8 cellular contexts compared by ENCODE assay signal in the genomic region with DNA sequence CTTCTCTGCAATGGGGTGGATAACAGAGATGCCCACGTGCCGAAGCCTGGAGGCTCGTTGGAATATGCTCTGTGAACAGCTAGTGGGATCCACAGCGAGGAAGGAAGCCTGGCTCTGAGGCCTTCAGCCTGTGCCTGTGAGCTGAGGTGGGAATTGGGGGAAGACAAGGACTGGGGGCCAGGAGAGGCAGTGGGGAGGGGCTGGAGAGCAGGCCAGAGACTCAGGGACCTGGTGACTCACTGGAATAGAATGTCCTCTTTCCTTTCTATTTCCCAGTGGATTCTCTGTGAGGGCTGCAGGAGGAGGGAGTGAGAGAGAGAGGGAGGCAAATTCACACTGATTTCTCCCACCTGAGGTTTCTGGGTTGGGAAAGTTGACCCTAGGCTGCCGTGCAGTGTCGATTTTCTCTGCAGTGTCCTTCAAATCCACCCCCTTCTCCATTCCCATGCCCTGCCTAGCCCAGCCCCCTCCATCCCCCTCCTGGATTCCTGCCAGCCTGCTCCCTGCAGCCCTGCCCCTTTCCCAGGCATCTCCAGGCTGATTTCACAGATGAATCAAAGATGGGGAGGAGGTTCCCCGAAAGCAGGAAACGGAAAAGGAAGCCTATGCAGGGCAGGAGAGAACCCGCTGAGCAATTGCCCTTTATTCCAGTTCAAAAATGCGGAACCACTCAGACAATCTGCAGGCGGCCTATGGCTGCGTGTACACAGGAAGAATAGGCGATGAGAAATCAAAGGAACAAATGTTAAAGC. TPM values are rescaled to one million over a fixed set of nuclear protein-coding genes. Genes with fewer than 3 reads are reported as not detected.
DNase-seq lines count a peak whose midpoint lies in the region; ATAC-seq and TF ChIP-seq lines count a peak whose summit lies in the region.

No MANE protein-coding gene starts in this region.

- 45 to 54% methylated on average over 13 of the region's 13 CpGs for WGBS in ectodermal cell, 2 experiments

- H3K9me2 ChIP-seq in PC-9 (ENCODE audit: insufficient read depth) = no peaks in the 10 kb centered on the region

- peak overlapping the region; percentile 78 for H3K4me2 ChIP-seq in PC-9

- H3K4me1 ChIP-seq in PC-9 (replicated peaks; ENCODE audit: insufficient read depth) (peaks cover 70% of the 10 kb centered on the region), ectodermal cell (ENCODE audit: control insufficient read depth, insufficient read depth, low read length) (peaks cover 40% of the 10 kb centered on the region), upper lobe of right lung (peaks cover 85% of the 10 kb centered on the region)

- no peak for DNase-seq in activated naive CD4-positive, alpha-beta T cell treated with Interleukin-2 at 50 U/mL for 16 hours
- DNase-seq in PC-9 (peak; percentile 69 to 81), lung microvascular endothelial cell (ENCODE audit: low read depth in 2 of 2) (peak; percentile 68 to 93), upper lobe of right lung (peak; percentile 79), mesenteric fat pad (ENCODE audit: low spot score) (no peak)

- no peaks in the 10 kb centered on the region for H4K20me1 ChIP-seq in PC-9 (ENCODE audit: insufficient read depth)

- H3K27ac ChIP-seq in PC-9 (peak overlapping the region; percentile 95), ectodermal cell (ENCODE audit: insufficient read depth, low read depth, low read length, poor library complexity, severe bottlenecking) (peak overlapping the region; percentile 1), upper lobe of right lung (peak overlapping the region; percentile 97)

- TF ChIP-seq CTCF in PC-9 (conservative IDR thresholded peaks at IDR 0.05) (no peak), upper lobe of right lung (IDR thresholded peaks at IDR 0.05) (no peak)

- no peaks in the 10 kb centered on the region for H3K27me3 ChIP-seq in PC-9 (ENCODE audit: insufficient read depth, low read depth)
- H3K27me3 ChIP-seq in ectodermal cell (ENCODE audit: control insufficient read depth, insufficient read depth, low read length, poor library complexity, severe bottlenecking) = no peaks in the 10 kb centered on the region
- no peaks in the 10 kb centered on the region for H3K27me3 ChIP-seq in upper lobe of right lung

- H3K4me1 Mint-ChIP-seq in activated naive CD4-positive, alpha-beta T cell treated with anti-CD3 and anti-CD28 coated beads, Interleukin-2, amount 50 U/mL, for 24 hours = peaks cover 73% of the 10 kb centered on the region

- BruUV-seq in PC-9 (replicated peaks; lab: Mats Ljungman, UMichigan) = no TSS peak

- H3K27ac Mint-ChIP-seq in activated naive CD4-positive, alpha-beta T cell treated with anti-CD3 and anti-CD28 coated beads, Interleukin-2, amount 50 U/mL, for 24 hours = no peak overlapping the region

- H3K36me3 Mint-ChIP-seq in activated naive CD4-positive, alpha-beta T cell treated with anti-CD3 and anti-CD28 coated beads, Interleukin-2, amount 50 U/mL, for 24 hours = no peaks in the 10 kb centered on the region

- H3K4me3 ChIP-seq in PC-9 = peak overlapping the region; percentile 35; the same call in 1 of the 2 replicates
- H3K4me3 ChIP-seq in ectodermal cell (ENCODE audit: insufficient read depth, low read depth, low read length) = no peak overlapping the region
- peak overlapping the region; percentile 32 for H3K4me3 ChIP-seq in upper lobe of right lung

- peak overlapping the region; percentile 42 for H3K4me3 Mint-ChIP-seq in activated naive CD4-positive, alpha-beta T cell treated with anti-CD3 and anti-CD28 coated beads, Interleukin-2, amount 50 U/mL, for 24 hours

- H2AFZ ChIP-seq in PC-9 = peak overlapping the region; percentile 59; the same call in 1 of the 2 replicates

- no peaks in the 10 kb centered on the region for H3K79me2 ChIP-seq in PC-9 (ENCODE audit: low read depth)

- CTCF ChIA-PET in PC-9 (lab: Charles Lee) = no interaction called here

- H3K9me3 ChIP-seq in PC-9 (ENCODE audit: insufficient read depth, low read depth) = no peaks in the 10 kb centered on the region
- H3K9me3 ChIP-seq in ectodermal cell (ENCODE audit: control insufficient read depth, low read length) = no peaks in the 10 kb centered on the region
- H3K9me3 ChIP-seq in upper lobe of right lung = no peaks in the 10 kb centered on the region

- peaks cover 34% of the 10 kb centered on the region for H3F3A ChIP-seq in PC-9 (ENCODE audit: insufficient read depth, low read depth)

- H3K27me3 Mint-ChIP-seq in activated naive CD4-positive, alpha-beta T cell treated with anti-CD3 and anti-CD28 coated beads, Interleukin-2, amount 50 U/mL, for 24 hours = no peaks in the 10 kb centered on the region

- H3K36me3 ChIP-seq in PC-9 (ENCODE audit: low read depth) = no peaks in the 10 kb centered on the region
- no peaks in the 10 kb centered on the region for H3K36me3 ChIP-seq in ectodermal cell (ENCODE audit: control insufficient read depth, insufficient read depth, low read length)
- H3K36me3 ChIP-seq in upper lobe of right lung = no peaks in the 10 kb centered on the region

- POLR2A ChIA-PET in PC-9 (lab: Charles Lee; ENCODE audit: unreplicated experiment) = interaction anchor here (0.6 to 1.4 kb wide), 2 partner anchors 17 to 811 kb away, joined by 4 read pairs; no protein-coding TSS in a partner anchor

- intact Hi-C loops in PC-9 (cut with micrococcal nuclease; ENCODE audit: unreplicated experiment) (loop anchor here (2.0 to 5.0 kb wide), 3 partner anchors 41 to 251 kb away; a partner anchor contains a TSS), upper lobe of right lung (cut with DNase I) (loop anchor here (5.0 kb wide), 1 partner anchor 39 kb away; no protein-coding TSS in a partner anchor)

- ATAC-seq in upper lobe of right lung (peak; percentile 49), GM21576 (IDR thresholded peaks at IDR 0.05; ENCODE audit: unreplicated experiment) (no peak)

- no peaks in the 10 kb centered on the region for H3K9me3 Mint-ChIP-seq in activated naive CD4-positive, alpha-beta T cell treated with anti-CD3 and anti-CD28 coated beads, Interleukin-2, amount 50 U/mL, for 24 hours

RNA-seq across cellular contexts. Expression of a gene that starts 1.4 kb away (rescaled TPM):
- total RNA-seq in PC-9 (2021) (0.72 and 0.73 TPM in 2 replicates), lung microvascular endothelial cell (1.8 and 3.5 TPM in 2 replicates), upper lobe of right lung (13.5 TPM), mesenteric fat pad (25.3 TPM)
- not detected for polyA plus RNA-seq in ectodermal cell (2013, experiment 1 of 4)
- polyA plus RNA-seq in ectodermal cell (2013, experiment 2 of 4) = not detected
- not detected for polyA plus RNA-seq in ectodermal cell (2013, experiment 3 of 4)
- 0.20 TPM for polyA plus RNA-seq in ectodermal cell (2013, experiment 4 of 4)

RNA-seq across cellular contexts. Expression of a gene that starts 1.9 kb away (rescaled TPM):
- total RNA-seq in PC-9 (2021) (2.0 and 3.6 TPM in 2 replicates), lung microvascular endothelial cell (1.8 and 4.1 TPM in 2 replicates), upper lobe of right lung (10.8 TPM), mesenteric fat pad (5.2 TPM)
- not detected for polyA plus RNA-seq in ectodermal cell (2013, experiment 1 of 4)
- polyA plus RNA-seq in ectodermal cell (2013, experiment 2 of 4) = not detected
- not detected for polyA plus RNA-seq in ectodermal cell (2013, experiment 3 of 4)
- not detected for polyA plus RNA-seq in ectodermal cell (2013, experiment 4 of 4)

RNA-seq across cellular contexts. Expression of a gene that starts 37.7 kb away (rescaled TPM):
- total RNA-seq in PC-9 (2021) (not detected in 2 replicates), lung microvascular endothelial cell (not detected in 2 replicates), upper lobe of right lung (not detected), mesenteric fat pad (not detected)
- not detected for polyA plus RNA-seq in ectodermal cell (2013, experiment 1 of 4)
- not detected for polyA plus RNA-seq in ectodermal cell (2013, experiment 2 of 4)
- not detected for polyA plus RNA-seq in ectodermal cell (2013, experiment 3 of 4)
- not detected for polyA plus RNA-seq in ectodermal cell (2013, experiment 4 of 4)

RNA-seq across cellular contexts. Expression of a gene that starts 50.0 kb away (rescaled TPM):
- total RNA-seq in PC-9 (2021) = not detected in 2 replicates
- not detected for polyA plus RNA-seq in ectodermal cell (2013, experiment 1 of 4)
- polyA plus RNA-seq in ectodermal cell (2013, experiment 2 of 4) = not detected
- not detected for polyA plus RNA-seq in ectodermal cell (2013, experiment 3 of 4)
- polyA plus RNA-seq in ectodermal cell (2013, experiment 4 of 4) = not detected
- total RNA-seq in lung microvascular endothelial cell = not detected in 2 replicates
- not detected for total RNA-seq in upper lobe of right lung
- total RNA-seq in mesenteric fat pad = not detected

Comparison
In these comparisons a context has a peak if more than half of its experiments do, and no peak if none do; other contexts are left out.
1. DNase-seq: peak in PC-9 (2 of 2), lung microvascular endothelial cell (2 of 2) and upper lobe of right lung (single experiment); none in activated naive CD4-positive, alpha-beta T cell treated with Interleukin-2 at 50 U/mL for 16 hours (single experiment) and mesenteric fat pad (single experiment).
2. H3K27ac ChIP-seq: peak in every context shown above with its lines; median percentile 97 in upper lobe of right lung; 95 in PC-9; 1 in ectodermal cell.